Comparison of ENCODE assay signal across 26 cellular contexts in the genomic region with DNA sequence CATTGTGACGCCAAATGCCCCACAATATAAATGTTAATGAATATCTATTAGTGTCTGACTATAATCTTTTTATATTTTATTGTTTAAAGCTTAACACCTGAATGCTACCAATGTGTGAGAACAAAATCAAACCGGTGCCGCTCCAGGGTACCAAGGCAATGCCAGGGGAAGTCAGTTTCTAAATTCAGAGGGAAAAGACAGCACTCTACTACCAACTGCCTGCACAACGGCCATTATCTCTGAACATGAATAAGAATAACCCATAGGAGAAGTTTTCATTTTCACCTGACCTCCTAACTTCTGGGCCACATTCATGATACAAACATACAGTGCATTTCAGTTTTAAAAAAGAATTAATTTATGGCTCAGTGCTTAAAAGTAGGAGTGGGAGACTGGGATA.
"Had no signal": no experiment of that assay in that cellular context is flagged by ENCODE, and none has a peak within 500 bp of the region (broad histone marks: within the 10 kb centered on the region; RNA-seq: fewer than 3 reads in every experiment).

No MANE protein-coding gene starts in this region.

- H3K4me2 ChIP-seq: KMS-11 had no signal

- ATAC-seq: activated T-helper 17 cell treated with anti-CD3 and anti-CD28 coated beads, Interleukin-2, amount 50 U/mL, for 72 hours; PC-3 had no signal

- H3K27me3 Mint-ChIP-seq: activated naive CD8-positive, alpha-beta T cell treated with anti-CD3 and anti-CD28 coated beads for 36 hours; IgD-negative memory B cell had no signal

- H3K4me3 Mint-ChIP-seq: activated CD4-positive, alpha-beta memory T cell treated with anti-CD3 and anti-CD28 coated beads for 36 hours; activated naive CD4-positive, alpha-beta T cell treated with anti-CD3 and anti-CD28 coated beads, Interleukin-2, amount 10 ng/mL, durations not matched to agents 7 days and 5 days; activated naive CD8-positive, alpha-beta T cell treated with anti-CD3 and anti-CD28 coated beads for 36 hours; activated T-helper 17 cell treated with anti-CD3 and anti-CD28 coated beads, Interleukin-2, amount 50 U/mL, for 72 hours had no signal

- H3K9ac ChIP-seq: KMS-11 had no signal

- H3K27me3 ChIP-seq: adrenal gland had no signal

- DNase-seq: activated CD4-positive, alpha-beta memory T cell treated with anti-CD3 and anti-CD28 coated beads for 36 hours; activated CD4-positive, alpha-beta T cell treated with anti-CD3 and anti-CD28 coated beads for 48 hours; activated CD4-positive, CD25-positive, alpha-beta regulatory T cell treated with anti-CD3 and anti-CD28 coated beads, Interleukin-2, amount 50 U/mL, for 72 hours; activated CD8-positive, alpha-beta memory T cell treated with anti-CD3 and anti-CD28 coated beads for 24 hours; activated gamma-delta T cell treated with Interleukin-2 at 50 U/mL for 16 hours; activated naive CD4-positive, alpha-beta T cell treated with anti-CD3 and anti-CD28 coated beads, Interleukin-2, amount 10 ng/mL, durations not matched to agents 7 days and 5 days; activated naive CD8-positive, alpha-beta T cell treated with anti-CD3 and anti-CD28 coated beads for 36 hours; activated T-cell treated with anti-CD3 and anti-CD28 coated beads, Interleukin-2, amount 50 U/mL, for 48 hours; adrenal gland; anterior cingulate cortex; central memory CD4-positive, alpha-beta T cell; MM.1S; NCI-H1105; NCI-H1436 treated with DMSO at 0.1 percent for 48 hours; NCI-H187; NCI-H2081; NCI-H510A treated with DMSO at 0.1 percent for 48 hours; NCI-H69; NK-92 treated with Interleukin-12 subunit alpha and Interleukin-12 subunit beta, amount 100 ng/mL, for 24 hours; PC-3; SIG-M5 had no signal

- FAIRE-seq: RCC 7860 had no signal

- H3K9me3 Mint-ChIP-seq: activated T-helper 17 cell treated with anti-CD3 and anti-CD28 coated beads, Interleukin-2, amount 50 U/mL, for 72 hours had no signal

- H3K27ac ChIP-seq: adrenal gland, KMS-11, SK-N-MC had no signal

- H3K27ac Mint-ChIP-seq: activated CD4-positive, alpha-beta memory T cell treated with anti-CD3 and anti-CD28 coated beads for 36 hours; activated naive CD4-positive, alpha-beta T cell treated with anti-CD3 and anti-CD28 coated beads, Interleukin-2, amount 10 ng/mL, durations not matched to agents 7 days and 5 days; activated naive CD8-positive, alpha-beta T cell treated with anti-CD3 and anti-CD28 coated beads for 36 hours; activated T-helper 17 cell treated with anti-CD3 and anti-CD28 coated beads, Interleukin-2, amount 50 U/mL, for 72 hours had no signal

- H3K36me3 ChIP-seq: adrenal gland had no signal

- H3K4me3 ChIP-seq: adrenal gland, SK-N-MC had no signal
